1 cellular context compared by ENCODE assay signal in the genomic region with DNA sequence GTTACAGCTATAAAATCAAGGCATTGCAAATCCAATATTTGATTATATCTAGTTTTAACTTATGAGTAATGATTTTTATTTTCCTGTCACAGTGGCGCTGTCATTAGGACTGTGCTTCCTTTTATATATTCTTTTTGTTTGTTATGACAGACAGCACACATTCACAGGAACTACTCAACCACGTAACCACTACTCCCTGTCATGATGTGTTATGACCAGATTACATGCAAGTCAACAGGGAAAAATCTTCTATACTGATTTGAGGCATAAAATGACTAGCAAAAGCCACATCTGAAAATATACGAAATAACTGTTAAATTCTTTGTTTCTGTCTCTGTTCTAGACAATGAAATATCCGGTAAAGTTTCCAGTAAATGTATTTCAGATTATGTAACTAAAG.
TF ChIP-seq lines count a peak whose summit lies in the region.

No MANE protein-coding gene starts in this region.

TF ChIP-seq in GM12878, 131 proteins besides CTCF, POLR2A, EP300 and RAD21 (continued from another document):
- TF ChIP-seq ZSCAN29 (IDR thresholded peaks at IDR 0.05) = no peak
TF ChIP-seq in GM12878: peak in this region for 14.
